In the genomic region with DNA sequence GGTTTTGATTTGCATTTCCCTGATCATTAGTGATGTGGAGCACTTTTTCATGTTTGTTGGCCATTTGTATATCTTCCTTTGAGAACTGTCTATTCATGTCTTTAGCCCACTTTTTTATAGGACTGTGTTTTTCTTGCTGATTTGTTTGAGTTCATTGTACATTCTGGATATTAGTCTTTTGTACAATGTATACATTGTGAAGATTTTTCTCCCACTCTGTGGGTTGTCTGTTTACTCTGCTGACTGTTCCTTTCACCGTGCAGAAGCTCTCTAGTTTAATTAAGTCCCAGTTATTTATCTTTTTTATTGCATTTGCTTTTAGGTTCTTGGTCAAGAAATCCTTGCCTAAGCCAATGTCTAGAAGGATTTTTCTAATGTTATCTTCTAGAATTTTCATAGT, we compare ENCODE assay signal across 28 cellular contexts.
"Had no signal": no experiment of that assay in that cellular context is flagged by ENCODE, and none has a peak within 500 bp of the region (broad histone marks: within the 10 kb centered on the region; RNA-seq: fewer than 3 reads in every experiment).

No MANE protein-coding gene starts in this region.

- H3K4me1 ChIP-seq: psoas muscle, sigmoid colon, tibial artery, transverse colon, upper lobe of right lung, uterus had no signal

- H3K9me3 Mint-ChIP-seq: natural killer cell; nephron; stimulated activated effector memory CD8-positive, alpha-beta T cell treated with anti-CD3 and anti-CD28 coated beads, Interleukin-12 subunit alpha, Interleukin-12 subunit beta, amount 100 ng/mL, for 72 hours; stimulated activated naive B cell treated with anti-CD40 and anti-IgM and Interleukin-4, amounts not matched to agents 10 μg/mL and 1 μg/mL and 100 μg/mL, for 72 hours; stimulated activated naive CD8-positive, alpha-beta T cell treated with anti-CD3 and anti-CD28 coated beads, Interleukin-15, Interleukin-2, amounts not matched to agents 100 ng/mL and 50 ng/mL, for 24 hours had no signal

- H3K4me3 ChIP-seq: neural progenitor cell, ovary, psoas muscle, right lobe of liver, sigmoid colon, stomach, thoracic aorta, tibial artery, transverse colon, upper lobe of right lung, uterus had no signal

- H3K27ac ChIP-seq: neural progenitor cell, ovary, parathyroid adenoma, psoas muscle, right lobe of liver, sigmoid colon, stomach, thoracic aorta, tibial artery, transverse colon, upper lobe of right lung, uterus had no signal

- H3K27ac Mint-ChIP-seq: natural killer cell; nephron; neural progenitor cell; progenitor cell of endocrine pancreas; stimulated activated effector memory CD8-positive, alpha-beta T cell treated with anti-CD3 and anti-CD28 coated beads, Interleukin-12 subunit alpha, Interleukin-12 subunit beta, amount 100 ng/mL, for 72 hours; stimulated activated naive B cell treated with anti-CD40 and anti-IgM and Interleukin-4, amounts not matched to agents 10 μg/mL and 1 μg/mL and 100 μg/mL, for 72 hours; stimulated activated naive CD8-positive, alpha-beta T cell treated with anti-CD3 and anti-CD28 coated beads, Interleukin-15, Interleukin-2, amounts not matched to agents 100 ng/mL and 50 ng/mL, for 24 hours; type B pancreatic cell had no signal

- H3K9ac ChIP-seq: neural progenitor cell, parathyroid adenoma had no signal

- H3K4me1 Mint-ChIP-seq: natural killer cell; stimulated activated effector memory CD8-positive, alpha-beta T cell treated with anti-CD3 and anti-CD28 coated beads, Interleukin-12 subunit alpha, Interleukin-12 subunit beta, amount 100 ng/mL, for 72 hours; stimulated activated naive B cell treated with anti-CD40 and anti-IgM and Interleukin-4, amounts not matched to agents 10 μg/mL and 1 μg/mL and 100 μg/mL, for 72 hours had no signal

- H3K36me3 Mint-ChIP-seq: natural killer cell; neural progenitor cell; stimulated activated effector memory CD8-positive, alpha-beta T cell treated with anti-CD3 and anti-CD28 coated beads, Interleukin-12 subunit alpha, Interleukin-12 subunit beta, amount 100 ng/mL, for 72 hours; stimulated activated naive B cell treated with anti-CD40 and anti-IgM and Interleukin-4, amounts not matched to agents 10 μg/mL and 1 μg/mL and 100 μg/mL, for 72 hours; type B pancreatic cell had no signal

- H3K27me3 Mint-ChIP-seq: progenitor cell of endocrine pancreas, type B pancreatic cell had no signal

- H3K36me3 ChIP-seq: neural progenitor cell, ovary, right lobe of liver, sigmoid colon, stomach, thoracic aorta, tibial artery, transverse colon, upper lobe of right lung, uterus had no signal

- H3K4me3 Mint-ChIP-seq: natural killer cell; nephron; neural progenitor cell; stimulated activated effector memory CD8-positive, alpha-beta T cell treated with anti-CD3 and anti-CD28 coated beads, Interleukin-12 subunit alpha, Interleukin-12 subunit beta, amount 100 ng/mL, for 72 hours; stimulated activated naive B cell treated with anti-CD40 and anti-IgM and Interleukin-4, amounts not matched to agents 10 μg/mL and 1 μg/mL and 100 μg/mL, for 72 hours; stimulated activated naive CD8-positive, alpha-beta T cell treated with anti-CD3 and anti-CD28 coated beads, Interleukin-15, Interleukin-2, amounts not matched to agents 100 ng/mL and 50 ng/mL, for 24 hours; type B pancreatic cell had no signal

- DNase-seq: natural killer cell; occipital lobe; ovary; posterior cingulate gyrus; psoas muscle; right cardiac atrium; right lobe of liver; sigmoid colon; small intestine; stimulated activated CD4-positive, alpha-beta T cell treated with anti-CD3 and anti-CD28 coated beads, Interleukin-15, amount 100 ng/mL, for 24 hours; stimulated activated CD4-positive, alpha-beta T cell treated with anti-CD3 and anti-CD28 coated beads, Interleukin-2, amount 100 ng/mL, for 24 hours; stimulated activated CD4-positive, alpha-beta T cell treated with anti-CD3 and anti-CD28 coated beads, Interleukin-2, amount 100 ng/mL, for 48 hours; stimulated activated CD4-positive, alpha-beta T cell treated with anti-CD3 and anti-CD28 coated beads, Interleukin-4, amount 100 ng/mL, for 24 hours; stimulated activated naive B cell treated with anti-CD40 and anti-IgM and Interleukin-4, amounts not matched to agents 10 μg/mL and 1 μg/mL and 100 μg/mL, for 72 hours; stimulated activated naive CD4-positive, alpha-beta T cell treated with Interleukin-2 at 50 U/mL for 16 hours; stomach; tibial artery; transverse colon; upper lobe of right lung; uterus had no signal

- H2AFZ ChIP-seq: neural progenitor cell, parathyroid adenoma had no signal

- H3K4me2 ChIP-seq: neural progenitor cell had no signal

- H3K9me3 ChIP-seq: ovary, psoas muscle, right lobe of liver, sigmoid colon, stomach, thoracic aorta, tibial artery, transverse colon, upper lobe of right lung, uterus had no signal

- H3K27me3 ChIP-seq: neural progenitor cell, ovary, right lobe of liver, sigmoid colon, stomach, transverse colon, upper lobe of right lung, uterus had no signal
